Comparison of ENCODE assay signal across 14 cellular contexts in the genomic region with DNA sequence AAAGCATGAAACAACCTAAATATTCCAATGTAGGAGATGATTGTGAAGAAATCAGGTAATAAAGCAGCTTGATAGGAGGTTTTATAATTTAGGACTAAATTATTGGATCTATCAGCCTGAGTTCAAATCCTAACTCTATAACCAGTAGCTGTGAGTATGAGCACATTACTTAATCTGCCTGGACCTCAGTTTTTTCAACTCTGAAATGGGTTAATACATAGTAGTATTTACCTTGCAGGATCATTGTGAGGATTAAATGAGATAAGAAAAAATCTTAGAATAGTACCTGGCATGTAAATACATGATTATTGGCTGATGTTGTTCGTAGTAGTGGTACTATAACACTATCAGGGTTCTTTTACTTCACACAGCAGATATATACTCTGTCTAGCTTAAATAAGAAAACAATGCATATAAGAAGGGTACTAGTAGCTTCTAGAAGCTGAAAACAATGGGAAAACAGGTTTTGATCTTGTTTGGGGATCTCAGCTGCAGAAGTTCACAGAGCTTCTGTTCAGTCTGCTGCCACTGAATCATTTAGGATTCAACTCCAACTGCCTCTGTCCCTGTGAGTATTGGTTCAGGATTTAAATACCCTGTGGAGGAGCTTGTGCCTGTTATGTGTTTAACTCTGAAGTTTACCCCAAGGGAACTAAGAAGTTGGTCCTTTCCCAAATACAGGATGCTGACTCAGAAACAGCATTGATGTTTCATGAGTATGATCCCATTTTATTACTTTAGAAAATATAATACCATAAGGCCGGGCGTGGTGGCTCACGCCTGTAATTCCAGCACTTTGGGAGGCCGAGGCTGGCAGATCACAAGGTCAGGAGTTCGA. TPM values are rescaled to one million over a fixed set of nuclear protein-coding genes. Genes with fewer than 3 reads are reported as not detected.
A peak's percentile ranks its signal among the peaks of the same experiment; 100 is the strongest.
DNase-seq lines count a peak whose midpoint lies in the region; ATAC-seq and TF ChIP-seq lines count a peak whose summit lies in the region.
"Had no signal": no experiment of that assay in that cellular context is flagged by ENCODE, and none has a peak within 500 bp of the region (broad histone marks: within the 10 kb centered on the region; RNA-seq: fewer than 3 reads in every experiment).

No MANE protein-coding gene starts in this region.

- peak overlapping the region; percentile 43 for H3K27ac Mint-ChIP-seq in activated T-helper 17 cell treated with anti-CD3 and anti-CD28 coated beads, Interleukin-2, amount 50 U/mL, for 72 hours
- H3K27ac Mint-ChIP-seq: activated naive CD8-positive, alpha-beta T cell treated with anti-CD3 and anti-CD28 coated beads, Interleukin-2, amount 10 ng/mL, durations not matched to agents 7 days and 5 days had no signal

- no peak overlapping the region for H3K4me3 ChIP-seq in HEK293 (ENCODE audit: low read depth, low read length)
- H3K4me3 ChIP-seq: colonic mucosa, gastroesophageal sphincter had no signal

- CTCF ChIA-PET in HEK293 (lab: Yijun Ruan, JAX) = no interaction called here

- H3K27me3 Mint-ChIP-seq in activated T-helper 17 cell treated with anti-CD3 and anti-CD28 coated beads, Interleukin-2, amount 50 U/mL, for 72 hours = no peaks in the 10 kb centered on the region
- H3K27me3 Mint-ChIP-seq: activated naive CD8-positive, alpha-beta T cell treated with anti-CD3 and anti-CD28 coated beads, Interleukin-2, amount 10 ng/mL, durations not matched to agents 7 days and 5 days; naive B cell had no signal

- H3K27ac ChIP-seq in HEK293 (ENCODE audit: extremely low read depth, low read depth, low read length) (no peak overlapping the region), substantia nigra (ENCODE audit: low read depth, low read length, poor library complexity, severe bottlenecking) (peak overlapping the region; percentile 82)
- H3K27ac ChIP-seq: colonic mucosa, gastroesophageal sphincter had no signal

- no peak for TF ChIP-seq CTCF in HEK293 (tag by site-specific recombination; IDR thresholded peaks at IDR 0.05)

- no peaks in the 10 kb centered on the region for H3K36me3 ChIP-seq in HEK293 (ENCODE audit: control insufficient read depth in 2 of 2, insufficient read depth in 1 of 2, low read length in 2 of 2)
- H3K36me3 ChIP-seq: colonic mucosa had no signal

- no peak for ATAC-seq in activated T-helper 17 cell treated with anti-CD3 and anti-CD28 coated beads, Interleukin-2, amount 50 U/mL, for 72 hours (replicated peaks)
- ATAC-seq in GM19455 (IDR thresholded peaks at IDR 0.05; ENCODE audit: unreplicated experiment) (no peak), HG03159 (IDR thresholded peaks at IDR 0.05; ENCODE audit: unreplicated experiment) (no peak)
- ATAC-seq: gastroesophageal sphincter had no signal

- POLR2A ChIA-PET in HEK293 (lab: Yijun Ruan, JAX) = no interaction called here

- peaks cover 22% of the 10 kb centered on the region for H3K4me1 Mint-ChIP-seq in activated T-helper 17 cell treated with anti-CD3 and anti-CD28 coated beads, Interleukin-2, amount 50 U/mL, for 72 hours

- DNase-seq in fibroblast of the conjunctiva (ENCODE audit: low read depth) (peak; percentile 34), substantia nigra (lab: John Stamatoyannopoulos, UW) (no peak), nucleus accumbens (lab: John Stamatoyannopoulos, UW) (no peak), inferior parietal cortex (ENCODE audit: extremely low spot score) (no peak)
- DNase-seq: activated CD8-positive, alpha-beta memory T cell treated with anti-CD3 and anti-CD28 coated beads, Interleukin-2, amount 50 U/mL, for 4 hours; activated naive CD8-positive, alpha-beta T cell treated with anti-CD3 and anti-CD28 coated beads, Interleukin-2, amount 10 ng/mL, durations not matched to agents 7 days and 5 days; colonic mucosa; naive B cell; NCI-H2107 had no signal

- peaks cover 3% of the 10 kb centered on the region for H3K4me1 ChIP-seq in HEK293 (ENCODE audit: control insufficient read depth, insufficient read depth, low read length)
- H3K4me1 ChIP-seq: colonic mucosa had no signal

- H3K9me3 ChIP-seq in HEK293 (ENCODE audit: control insufficient read depth, insufficient read depth, low read depth, low read length) = no peaks in the 10 kb centered on the region
- H3K9me3 ChIP-seq: colonic mucosa, gastroesophageal sphincter had no signal

- no peaks in the 10 kb centered on the region for H3K9me3 Mint-ChIP-seq in activated T-helper 17 cell treated with anti-CD3 and anti-CD28 coated beads, Interleukin-2, amount 50 U/mL, for 72 hours
- H3K9me3 Mint-ChIP-seq: activated naive CD8-positive, alpha-beta T cell treated with anti-CD3 and anti-CD28 coated beads, Interleukin-2, amount 10 ng/mL, durations not matched to agents 7 days and 5 days; naive B cell had no signal

- H3K36me3 Mint-ChIP-seq in activated T-helper 17 cell treated with anti-CD3 and anti-CD28 coated beads, Interleukin-2, amount 50 U/mL, for 72 hours (ENCODE audit: low read depth) = peaks cover 85% of the 10 kb centered on the region

- H3K4me3 Mint-ChIP-seq in activated T-helper 17 cell treated with anti-CD3 and anti-CD28 coated beads, Interleukin-2, amount 50 U/mL, for 72 hours = no peak overlapping the region
- H3K4me3 Mint-ChIP-seq: activated naive CD8-positive, alpha-beta T cell treated with anti-CD3 and anti-CD28 coated beads, Interleukin-2, amount 10 ng/mL, durations not matched to agents 7 days and 5 days; naive B cell had no signal

TF ChIP-seq in HEK293, 187 proteins besides CTCF, POLR2A, EP300 and RAD21:
- TF ChIP-seq ZFP69B (tag by site-specific recombination; IDR thresholded peaks at IDR 0.05) (no peak), ZSCAN23 (tag by site-specific recombination; IDR thresholded peaks at IDR 0.05) (no peak), ZFP3 (tag by site-specific recombination; IDR thresholded peaks at IDR 0.05; ENCODE audit: low read depth) (no peak), ZNF221 (tag by site-specific recombination; IDR thresholded peaks at IDR 0.05; ENCODE audit: borderline replicate concordance) (0 out of 2 replicates have a peak, but pooled peaks have one; percentile 3), EGR2 (tag by site-specific recombination; IDR thresholded peaks at IDR 0.05; ENCODE audit: low read depth) (no peak), TCF7L2 (IDR thresholded peaks at IDR 0.05; ENCODE audit: borderline replicate concordance, low read depth, low read length) (no peak)
- TF ChIP-seq, protein P1, sequence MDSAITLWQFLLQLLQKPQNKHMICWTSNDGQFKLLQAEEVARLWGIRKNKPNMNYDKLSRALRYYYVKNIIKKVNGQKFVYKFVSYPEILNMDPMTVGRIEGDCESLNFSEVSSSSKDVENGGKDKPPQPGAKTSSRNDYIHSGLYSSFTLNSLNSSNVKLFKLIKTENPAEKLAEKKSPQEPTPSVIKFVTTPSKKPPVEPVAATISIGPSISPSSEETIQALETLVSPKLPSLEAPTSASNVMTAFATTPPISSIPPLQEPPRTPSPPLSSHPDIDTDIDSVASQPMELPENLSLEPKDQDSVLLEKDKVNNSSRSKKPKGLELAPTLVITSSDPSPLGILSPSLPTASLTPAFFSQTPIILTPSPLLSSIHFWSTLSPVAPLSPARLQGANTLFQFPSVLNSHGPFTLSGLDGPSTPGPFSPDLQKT (IDR thresholded peaks at IDR 0.05; ENCODE audit: borderline replicate concordance, low read depth, low read length) = no peak

RNA-seq across cellular contexts. Expression of a gene that starts 34.2 kb away (rescaled TPM):
- 100 to 1,000 TPM; 109 to 143 TPM for total RNA-seq in activated T-helper 17 cell treated with anti-CD3 and anti-CD28 coated beads, Interleukin-2, amount 50 U/mL, for 72 hours
